Comparison of ENCODE assay signal across 12 cellular contexts in genomic region chr19:36142046-36142445, GRCh38. TPM values are rescaled to one million over a fixed set of nuclear protein-coding genes. Genes with fewer than 3 reads are reported as not detected.
DNase-seq lines count a peak whose midpoint lies in the region; ATAC-seq and TF ChIP-seq lines count a peak whose summit lies in the region.
"Had no signal": no experiment of that assay in that cellular context is flagged by ENCODE, and none has a peak within 500 bp of the region (broad histone marks: within the 10 kb centered on the region; RNA-seq: fewer than 3 reads in every experiment).

No MANE protein-coding gene starts in this region.

- H3K4me2 ChIP-seq in DOHH2 (ENCODE audit: low read length) = peak overlapping the region; percentile 85
- peak overlapping the region; percentile 73 for H3K4me2 ChIP-seq in OCI-LY7 (ENCODE audit: low read length)

- BruUV-seq in OCI-LY7 (replicated peaks; lab: Mats Ljungman, UMichigan) = no TSS peak

- no peak for TF ChIP-seq POLR2A in esophagus squamous epithelium (IDR thresholded peaks at IDR 0.05)

- H3F3A ChIP-seq in DOHH2 (ENCODE audit: control insufficient read depth, insufficient read depth) = no peaks in the 10 kb centered on the region

- no peak overlapping the region for H3K9ac ChIP-seq in colonic mucosa (ENCODE audit: low read depth in 2 of 2, low read length in 2 of 2)

- no peak for TF ChIP-seq CTCF in DOHH2 (IDR thresholded peaks at IDR 0.05; ENCODE audit: low read depth, low read length, poor library complexity, severe bottlenecking)
- no peak for TF ChIP-seq CTCF in OCI-LY7 (conservative IDR thresholded peaks at IDR 0.05; ENCODE audit: low read length)
- no peak for TF ChIP-seq CTCF in esophagus squamous epithelium (IDR thresholded peaks at IDR 0.05)
- TF ChIP-seq CTCF in psoas muscle (IDR thresholded peaks at IDR 0.05) = no peak
- no peak for TF ChIP-seq CTCF in colonic mucosa (IDR thresholded peaks at IDR 0.05)

- intact Hi-C loops in OCI-LY7 (cut with micrococcal nuclease; ENCODE audit: unreplicated experiment) (no loop called here), esophagus squamous epithelium (cut with DNase I) (no loop called here), psoas muscle (cut with DNase I) (no loop called here), aorta (cut with DNase I) (loop anchor here in 1 of 2 donors (10.0 kb wide), 1 partner anchor 397 kb away; the partner anchor contains the start of genes IGFLR1, LIN37, PSENEN and U2AF1L4), colonic mucosa (cut with DNase I) (no loop called here)

- H4K20me1 ChIP-seq in DOHH2 (ENCODE audit: control insufficient read depth, insufficient read depth, low read depth, low read length) = peaks cover 3% of the 10 kb centered on the region; the same call in 1 of the 2 replicates
- H4K20me1 ChIP-seq in OCI-LY7 (ENCODE audit: insufficient read depth, low read length) = no peaks in the 10 kb centered on the region

- CTCF ChIA-PET in OCI-LY7 (lab: Charles Lee; ENCODE audit: unreplicated experiment) = no interaction called here

- H3K9me2 ChIP-seq in DOHH2 (replicated peaks; ENCODE audit: control insufficient read depth, low read length) (no peaks in the 10 kb centered on the region), OCI-LY7 (ENCODE audit: insufficient read depth, low read length) (no peaks in the 10 kb centered on the region)

- 93 to 95% methylated on average over 9 to 11 of the region's 14 CpGs for WGBS in esophagus squamous epithelium, 2 donors
- 93 to 97% (median 94%) methylated on average over 7 to 14 of the region's 14 CpGs for WGBS in psoas muscle, 3 donors
- WGBS in aorta, 2 donors = 88 to 91% methylated on average over 13 to 14 of the region's 14 CpGs

- H3K27ac ChIP-seq in DOHH2 (ENCODE audit: low read depth, low read length) (no peak overlapping the region), OCI-LY7 (ENCODE audit: low read depth, low read length, poor library complexity, severe bottlenecking) (no peak overlapping the region), esophagus squamous epithelium (peak overlapping the region; percentile 92 to 99 (median 99)), psoas muscle (peak overlapping the region; percentile 94), aorta (ENCODE audit: low read depth in 1 of 2, low read length in 2 of 2) (no peak overlapping the region), colonic mucosa (no peak overlapping the region)
- H3K27ac ChIP-seq: WERI-Rb-1 had no signal

- no peak for DNase-seq in OCI-LY7 (ENCODE audit: low spot score)
- DNase-seq in esophagus squamous epithelium (lab: John Stamatoyannopoulos, UW) = no peak
- DNase-seq in psoas muscle = no peak
- DNase-seq in aorta = no peak
- DNase-seq in DMS153 (lab: John Stamatoyannopoulos, UW) = no peak
- no peak for DNase-seq in colonic mucosa
- DNase-seq: EL, NCI-H2029, WERI-Rb-1 had no signal

- H3K79me2 ChIP-seq in DOHH2 (ENCODE audit: control insufficient read depth, low read length) = peaks cover 22% of the 10 kb centered on the region
- H3K79me2 ChIP-seq in OCI-LY7 (ENCODE audit: insufficient read depth, low read depth, low read length) = peaks cover 18% of the 10 kb centered on the region; the same call in 1 of the 2 replicates

- H2AFZ ChIP-seq in OCI-LY7 (ENCODE audit: low read length) = no peak overlapping the region

- H3K9me3 ChIP-seq in DOHH2 (ENCODE audit: control insufficient read depth, insufficient read depth, low read length) (no peaks in the 10 kb centered on the region), OCI-LY7 (ENCODE audit: low read length) (no peaks in the 10 kb centered on the region), esophagus squamous epithelium (no peaks in the 10 kb centered on the region), psoas muscle (no peaks in the 10 kb centered on the region), aorta (ENCODE audit: control insufficient read depth, low read length) (no peaks in the 10 kb centered on the region), colonic mucosa (no peaks in the 10 kb centered on the region)

- H3K4me1 ChIP-seq in DOHH2 (ENCODE audit: control insufficient read depth, low read length) (peaks cover 11% of the 10 kb centered on the region), OCI-LY7 (ENCODE audit: insufficient read depth, low read length, poor library complexity, severe bottlenecking) (peaks cover 9% of the 10 kb centered on the region), esophagus squamous epithelium (peaks cover 22 to 40% (median 24%) of the 10 kb centered on the region in 3 donors), psoas muscle (peaks cover 7% of the 10 kb centered on the region), aorta (ENCODE audit: control insufficient read depth in 1 of 2, insufficient read depth in 2 of 2, low read length in 2 of 2) (no peaks in the 10 kb centered on the region), colonic mucosa (no peaks in the 10 kb centered on the region)

- H3K36me3 ChIP-seq in DOHH2 (ENCODE audit: control insufficient read depth, low read length) (peaks cover 36% of the 10 kb centered on the region), OCI-LY7 (ENCODE audit: insufficient read depth, low read length) (peaks cover 46% of the 10 kb centered on the region), esophagus squamous epithelium (peaks cover 20 to 56% (median 40%) of the 10 kb centered on the region in 3 donors), psoas muscle (ENCODE audit: insufficient read depth in 1 of 2, low read depth in 1 of 2) (peaks cover 5 to 54% of the 10 kb centered on the region in 2 donors), aorta (ENCODE audit: control insufficient read depth in 1 of 2, insufficient read depth in 2 of 2, low read length in 1 of 2) (peaks cover 4 to 18% of the 10 kb centered on the region in 2 donors), colonic mucosa (peaks cover 10% of the 10 kb centered on the region)

- POLR2A ChIA-PET in OCI-LY7 (lab: Charles Lee) = no interaction called here

- ATAC-seq in psoas muscle (no peak), HG02610 (IDR thresholded peaks at IDR 0.05; ENCODE audit: unreplicated experiment) (no peak), aorta (ENCODE audit: low FRiP score) (no peak)

- H3K4me3 ChIP-seq in DOHH2 (ENCODE audit: low read length) (no peak overlapping the region), OCI-LY7 (ENCODE audit: low read depth, low read length, poor library complexity, severe bottlenecking) (peak overlapping the region; percentile 89), esophagus squamous epithelium (peak overlapping the region in 2 of 4 donors; percentile 68 to 82), psoas muscle (peak overlapping the region; percentile 80), aorta (ENCODE audit: low read length in 2 of 2) (no peak overlapping the region), colonic mucosa (no peak overlapping the region)

- H3K27me3 ChIP-seq in DOHH2 (ENCODE audit: control insufficient read depth, low read length) (no peaks in the 10 kb centered on the region), esophagus squamous epithelium (no peaks in the 10 kb centered on the region), psoas muscle (ENCODE audit: insufficient read depth in 3 of 3, low read length in 2 of 3) (no peaks in the 10 kb centered on the region), aorta (ENCODE audit: control insufficient read depth in 1 of 2, insufficient read depth in 2 of 2, low read length in 1 of 2) (no peaks in the 10 kb centered on the region), colonic mucosa (no peaks in the 10 kb centered on the region)

RNA-seq across cellular contexts. Expression of gene CAPNS1, which starts 2.2 kb away (rescaled TPM):
- 125 and 166 TPM in 2 replicates for total RNA-seq in OCI-LY7 (2014; rRNA removed; shearing (Covaris generic))
- total RNA-seq in OCI-LY7 (2022) (337 and 339 TPM in 2 replicates), esophagus squamous epithelium (100 to 1,000 TPM; 211 to 284 (median 266) TPM), psoas muscle (100 to 1,000 TPM; 465 to 626 (median 571) TPM), aorta (100 to 1,000 TPM; 521 to 538 TPM), colonic mucosa (100 to 1,000 TPM; 677 to 794 TPM)
- polyA plus RNA-seq in psoas muscle (100 to 1,000 TPM; 464 to 484 (median 475) TPM), aorta (100 to 1,000 TPM; 488 to 543 TPM)

RNA-seq across cellular contexts. Expression of gene COX7A1, which starts 10.2 kb away (rescaled TPM):
- not detected in 2 replicates for total RNA-seq in OCI-LY7 (2014; rRNA removed; shearing (Covaris generic))
- not detected in 2 replicates for total RNA-seq in OCI-LY7 (2022)
- 10 to 100 TPM in 1 of 4 donors, 1 to 10 TPM in 3; 2.0 to 15.8 (median 3.1) TPM for total RNA-seq in esophagus squamous epithelium
- total RNA-seq in psoas muscle = 1,000 to 10,000 TPM; 1,453 to 1,741 (median 1,623) TPM
- polyA plus RNA-seq in psoas muscle = 1,000 to 10,000 TPM in 1 of 3 donors, 100 to 1,000 TPM in 2; 571 to 1,031 (median 717) TPM
- 100 to 1,000 TPM; 127 to 172 TPM for total RNA-seq in aorta
- polyA plus RNA-seq in aorta = 100 to 1,000 TPM; 191 to 244 TPM
- 10 to 100 TPM in 1 of 2 donors, 1 to 10 TPM in 1; 8.2 to 17.1 TPM for total RNA-seq in colonic mucosa

RNA-seq across cellular contexts. Expression of gene TBCB, which starts 26.8 kb away (rescaled TPM):
- total RNA-seq in OCI-LY7 (2014; rRNA removed; shearing (Covaris generic)) = 198 and 200 TPM in 2 replicates
- total RNA-seq in OCI-LY7 (2022) (133 and 136 TPM in 2 replicates), esophagus squamous epithelium (100 to 1,000 TPM in 3 of 4 donors, 10 to 100 TPM in 1; 97.9 to 157 (median 117) TPM), psoas muscle (10 to 100 TPM; 44.4 to 67.2 (median 57.8) TPM), aorta (100 to 1,000 TPM; 121 to 123 TPM), colonic mucosa (100 to 1,000 TPM in 1 of 2 donors, 10 to 100 TPM in 1; 82.3 to 115 TPM)
- polyA plus RNA-seq in psoas muscle (100 to 1,000 TPM in 1 of 3 donors, 10 to 100 TPM in 2; 65.9 to 115 (median 80.4) TPM), aorta (100 to 1,000 TPM; 131 to 220 TPM)

RNA-seq across cellular contexts. Expression of gene POLR2I, which starts 27.4 kb away (rescaled TPM):
- 149 and 151 TPM in 2 replicates for total RNA-seq in OCI-LY7 (2014; rRNA removed; shearing (Covaris generic))
- total RNA-seq in OCI-LY7 (2022) (76.0 and 78.6 TPM in 2 replicates), esophagus squamous epithelium (10 to 100 TPM; 41.7 to 58.0 (median 47.6) TPM), psoas muscle (100 to 1,000 TPM in 3 of 4 donors, 10 to 100 TPM in 1; 89.7 to 126 (median 110) TPM), aorta (10 to 100 TPM; 33.7 to 48.1 TPM), colonic mucosa (10 to 100 TPM; 41.6 to 94.0 TPM)
- polyA plus RNA-seq in psoas muscle (100 to 1,000 TPM in 2 of 3 donors, 10 to 100 TPM in 1; 99.4 to 130 (median 126) TPM), aorta (10 to 100 TPM; 56.7 to 96.0 TPM)

RNA-seq across cellular contexts. Expression of gene OVOL3, which starts 31.1 kb away (rescaled TPM):
- total RNA-seq in OCI-LY7 (2014; rRNA removed; shearing (Covaris generic)) = not detected in 2 replicates
- total RNA-seq in OCI-LY7 (2022) (not detected in 2 replicates), esophagus squamous epithelium (not detected), psoas muscle (not detected), aorta (not detected), colonic mucosa (not detected)
- polyA plus RNA-seq in psoas muscle (under 1 TPM in 1 of 3 donors, not detected in 2; 0.13 TPM), aorta (not detected)
- total RNA-seq: mesenteric fat pad had no signal

Comparison
In these comparisons a context has a peak if more than half of its experiments do, and no peak if none do; other contexts are left out.
1. H3K27ac ChIP-seq: peak in esophagus squamous epithelium (4 of 4) and psoas muscle (single experiment); none in DOHH2 (single experiment), OCI-LY7 (single experiment), aorta (0 of 2) and colonic mucosa (single experiment).
2. H3K4me3 ChIP-seq: peak in OCI-LY7 (single experiment) and psoas muscle (single experiment); none in DOHH2 (single experiment), aorta (0 of 2) and colonic mucosa (single experiment).
3. RNA of gene COX7A1, which starts 10.2 kb away (total RNA-seq): 1,453 to 1,741 TPM in psoas muscle; 127 to 172 TPM in aorta, 8.2 to 17.1 TPM in colonic mucosa, 2.0 to 15.8 TPM in esophagus squamous epithelium and not detected in OCI-LY7; every median in the first group is over 4 times any median in the second.